ENCODE assay signal across 27 cellular contexts in the genomic region with DNA sequence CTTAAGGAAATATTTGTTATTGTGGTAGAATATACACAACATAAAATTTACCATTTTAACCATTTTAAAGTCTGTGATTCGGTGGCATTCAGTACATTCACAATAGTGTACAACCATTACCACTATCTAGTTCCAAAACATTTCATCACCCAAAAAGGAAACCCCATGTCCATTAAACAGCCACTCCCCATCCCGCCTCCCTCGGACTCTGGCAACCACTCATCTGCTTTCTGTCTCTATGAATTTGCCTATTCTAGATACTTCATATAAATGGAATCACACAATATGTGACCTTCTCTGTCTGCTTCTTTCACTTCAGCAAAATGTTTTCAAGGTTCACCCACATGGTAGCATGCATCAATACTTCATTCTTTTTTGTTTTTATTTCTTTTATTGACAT. TPM values are rescaled to one million over a fixed set of nuclear protein-coding genes. Genes with fewer than 3 reads are reported as not detected.
A peak's percentile ranks its signal among the peaks of the same experiment; 100 is the strongest.
DNase-seq lines count a peak whose midpoint lies in the region; ATAC-seq, FAIRE-seq and TF ChIP-seq lines count a peak whose summit lies in the region.
"Had no signal": no experiment of that assay in that cellular context is flagged by ENCODE, and none has a peak within 500 bp of the region (broad histone marks: within the 10 kb centered on the region; RNA-seq: fewer than 3 reads in every experiment).

No MANE protein-coding gene starts in this region.

- no peaks in the 10 kb centered on the region for H3K9me3 Mint-ChIP-seq in immature natural killer cell
- H3K9me3 Mint-ChIP-seq: activated naive CD8-positive, alpha-beta T cell treated with anti-CD3 and anti-CD28 coated beads, Interleukin-2, amount 50 U/mL, for 24 hours; H9 had no signal

- no peak overlapping the region for H3K4me3 Mint-ChIP-seq in immature natural killer cell
- H3K4me3 Mint-ChIP-seq: activated naive CD8-positive, alpha-beta T cell treated with anti-CD3 and anti-CD28 coated beads, Interleukin-2, amount 50 U/mL, for 24 hours; H9 had no signal

- H3K9me2 ChIP-seq in Karpas-422 (replicated peaks; ENCODE audit: insufficient read depth, low read length) (no peaks in the 10 kb centered on the region), SU-DHL-6 (replicated peaks; ENCODE audit: insufficient read depth, low read length) (no peaks in the 10 kb centered on the region)

- H3K4me1 Mint-ChIP-seq in immature natural killer cell = peaks cover 23 to 26% of the 10 kb centered on the region in 2 donors

- H3K9ac ChIP-seq in Karpas-422 (ENCODE audit: low read length) (no peak overlapping the region), SU-DHL-6 (ENCODE audit: low read length) (no peak overlapping the region)

- H2AFZ ChIP-seq in Karpas-422 (ENCODE audit: low read length) (no peak overlapping the region; the same call in 1 of the 2 replicates), SU-DHL-6 (ENCODE audit: low read depth, low read length, severe bottlenecking) (no peak overlapping the region)

- H3K27me3 ChIP-seq in A673 (replicated peaks; ENCODE audit: insufficient read depth, low read depth, low read length, poor library complexity) (no peaks in the 10 kb centered on the region), Karpas-422 (ENCODE audit: low read length) (no peaks in the 10 kb centered on the region), SU-DHL-6 (ENCODE audit: low read length) (no peaks in the 10 kb centered on the region), uterus (no peaks in the 10 kb centered on the region)
- H3K27me3 ChIP-seq: heart left ventricle, sigmoid colon, upper lobe of left lung had no signal

- no peak for TF ChIP-seq CTCF in A673 (conservative IDR thresholded peaks at IDR 0.05; ENCODE audit: low read depth, low read length)
- no peak for TF ChIP-seq CTCF in SU-DHL-6 (IDR thresholded peaks at IDR 0.05; ENCODE audit: insufficient read depth, low read length, poor library complexity, severe bottlenecking)
- no peak for TF ChIP-seq CTCF in uterus (IDR thresholded peaks at IDR 0.05)

- H3K4me2 ChIP-seq in Karpas-422 (ENCODE audit: low read depth, low read length, poor library complexity, severe bottlenecking) = no peak overlapping the region
- peak overlapping the region; percentile 32 for H3K4me2 ChIP-seq in SU-DHL-6 (ENCODE audit: low read depth, low read length, poor library complexity, severe bottlenecking)
- H3K4me2 ChIP-seq: A549 had no signal

- H3K79me2 ChIP-seq in Karpas-422 (ENCODE audit: low read length) = no peaks in the 10 kb centered on the region
- no peaks in the 10 kb centered on the region for H3K79me2 ChIP-seq in SU-DHL-6 (ENCODE audit: insufficient read depth, low read length)

- H3K36me3 ChIP-seq in A673 (ENCODE audit: insufficient read depth, low read length, poor library complexity, severe bottlenecking) (no peaks in the 10 kb centered on the region), Karpas-422 (ENCODE audit: insufficient read depth, low read length) (no peaks in the 10 kb centered on the region), SU-DHL-6 (ENCODE audit: low read length) (no peaks in the 10 kb centered on the region), uterus (no peaks in the 10 kb centered on the region)
- H3K36me3 ChIP-seq: heart left ventricle, prostate gland, sigmoid colon, upper lobe of left lung had no signal

- H3K4me1 ChIP-seq in A673 (ENCODE audit: insufficient read depth, low read length, poor library complexity, severe bottlenecking) (peaks cover 8% of the 10 kb centered on the region), Karpas-422 (ENCODE audit: low read length) (peaks cover 18% of the 10 kb centered on the region), uterus (no peaks in the 10 kb centered on the region)
- H3K4me1 ChIP-seq: A549, prostate gland, sigmoid colon had no signal

- POLR2A ChIA-PET in A673 (lab: Charles Lee; ENCODE audit: low non-redundant PET) = no interaction called here

- FAIRE-seq in urothelium cell line (lab: Jason Lieb, UNC) = no peak
- FAIRE-seq: A549, GM12891 had no signal

- BruUV-seq in A673 (replicated peaks; lab: Mats Ljungman, UMichigan) = no TSS peak

- no peak for ATAC-seq in HG03565 (IDR thresholded peaks at IDR 0.05; ENCODE audit: unreplicated experiment)
- ATAC-seq: A549; activated naive CD8-positive, alpha-beta T cell treated with anti-CD3 and anti-CD28 coated beads, Interleukin-2, amount 50 U/mL, for 24 hours; heart left ventricle had no signal

- H3K36me3 Mint-ChIP-seq in immature natural killer cell = peaks cover 0 to 4% (median 0%) of the 10 kb centered on the region in 3 donors

- peaks cover 9% of the 10 kb centered on the region for H3F3A ChIP-seq in SU-DHL-6 (ENCODE audit: insufficient read depth)

- H3K27me3 Mint-ChIP-seq in immature natural killer cell (ENCODE audit: low read depth in 3 of 3) = peaks cover 0 to 3% (median 1%) of the 10 kb centered on the region in 3 donors
- H3K27me3 Mint-ChIP-seq: activated naive CD8-positive, alpha-beta T cell treated with anti-CD3 and anti-CD28 coated beads, Interleukin-2, amount 50 U/mL, for 24 hours had no signal

- intact Hi-C loops in A673 (cut with micrococcal nuclease; ENCODE audit: unreplicated experiment) = no loop called here
- intact Hi-C loops in uterus (cut with DNase I; ENCODE audit: low total_unique reads) = no loop called here

- no peak overlapping the region for H3K27ac ChIP-seq in A673 (ENCODE audit: low read depth, low read length, poor library complexity, severe bottlenecking)
- no peak overlapping the region for H3K27ac ChIP-seq in Karpas-422 (ENCODE audit: low read length)
- peak overlapping the region; percentile 40; the same call in 1 of the 2 replicates for H3K27ac ChIP-seq in SU-DHL-6 (ENCODE audit: low read depth, low read length)
- H3K27ac ChIP-seq in uterus = no peak overlapping the region
- H3K27ac ChIP-seq: A549, heart left ventricle, prostate gland, RWPE1, sigmoid colon, SK-N-MC, upper lobe of left lung had no signal

- CTCF ChIA-PET in A673 (lab: Charles Lee) = no interaction called here

- H3K27ac Mint-ChIP-seq in immature natural killer cell = peak overlapping the region in 4 of 6 donors; percentile 15 to 68 (median 23)
- H3K27ac Mint-ChIP-seq: activated naive CD8-positive, alpha-beta T cell treated with anti-CD3 and anti-CD28 coated beads, Interleukin-2, amount 50 U/mL, for 24 hours; H9 had no signal

- DNase-seq in A673 (ENCODE audit: low spot score) (peak; percentile 16), Karpas-422 (peak; percentile 59), immature natural killer cell (no peak), urothelium cell line (ENCODE audit: low spot score) (no peak), uterus (no peak), SW 1271 (lab: John Stamatoyannopoulos, UW) (no peak)
- DNase-seq: activated CD4-positive, alpha-beta T cell treated with anti-CD3 and anti-CD28 coated beads, Interleukin-2, amount 50 U/mL, for 48 hours; activated CD8-positive, alpha-beta memory T cell treated with anti-CD3 and anti-CD28 coated beads, Interleukin-2, amount 50 U/mL, for 4 hours; activated effector memory CD4-positive, alpha-beta T cell treated with Interleukin-2 at 50 U/mL for 16 hours; activated naive CD8-positive, alpha-beta T cell treated with anti-CD3 and anti-CD28 coated beads, Interleukin-2, amount 50 U/mL, for 24 hours; Caco-2; DND-41; H9; heart left ventricle; NCI-H146; NCI-H2171; NCI-H526; sigmoid colon; stimulated activated CD4-positive, alpha-beta T cell treated with anti-CD3 and anti-CD28 coated beads, Interleukin-15, amount 100 ng/mL, for 24 hours had no signal

- H3K9me3 ChIP-seq in A673 (ENCODE audit: low read depth, low read length, poor library complexity, severe bottlenecking) (no peaks in the 10 kb centered on the region), Karpas-422 (ENCODE audit: low read length) (no peaks in the 10 kb centered on the region), SU-DHL-6 (ENCODE audit: insufficient read depth, low read length) (no peaks in the 10 kb centered on the region), uterus (no peaks in the 10 kb centered on the region)
- H3K9me3 ChIP-seq: A549, Caco-2, heart left ventricle, prostate gland, sigmoid colon, upper lobe of left lung had no signal

- no peaks in the 10 kb centered on the region for H4K20me1 ChIP-seq in Karpas-422 (ENCODE audit: insufficient read depth, low read depth, low read length)
- no peaks in the 10 kb centered on the region for H4K20me1 ChIP-seq in SU-DHL-6 (ENCODE audit: low read depth, low read length)

- no peak for TF ChIP-seq POLR2A in uterus (IDR thresholded peaks at IDR 0.05)

- H3K4me3 ChIP-seq in A673 (ENCODE audit: low read depth, low read length, poor library complexity, severe bottlenecking) (no peak overlapping the region), Karpas-422 (ENCODE audit: low read length) (no peak overlapping the region), SU-DHL-6 (ENCODE audit: insufficient read depth, low read length, poor library complexity, severe bottlenecking) (no peak overlapping the region), uterus (no peak overlapping the region)
- H3K4me3 ChIP-seq: A549, heart left ventricle, prostate gland, sigmoid colon, SK-N-MC, upper lobe of left lung had no signal

RNA-seq across cellular contexts. Expression of a gene that starts 51.3 kb away (rescaled TPM):
- total RNA-seq in A673 (2021) = 256 and 283 TPM in 2 replicates
- total RNA-seq in Karpas-422 (2014; rRNA removed; shearing (Covaris generic); ENCODE audit: low replicate concordance) = 215 and 401 TPM in 2 replicates
- polyA plus RNA-seq in immature natural killer cell = 100 to 1,000 TPM; 300 to 552 (median 460) TPM
- total RNA-seq in uterus = 100 to 1,000 TPM; 276 to 567 (median 333) TPM

Comparison
In these comparisons a context has a peak if more than half of its experiments do, and no peak if none do; other contexts are left out.
1. DNase-seq: peak in A673 (single experiment) and Karpas-422 (single experiment); none in immature natural killer cell (0 of 3), urothelium cell line (single experiment), uterus (0 of 2) and SW 1271 (0 of 2).